In the genomic region with DNA sequence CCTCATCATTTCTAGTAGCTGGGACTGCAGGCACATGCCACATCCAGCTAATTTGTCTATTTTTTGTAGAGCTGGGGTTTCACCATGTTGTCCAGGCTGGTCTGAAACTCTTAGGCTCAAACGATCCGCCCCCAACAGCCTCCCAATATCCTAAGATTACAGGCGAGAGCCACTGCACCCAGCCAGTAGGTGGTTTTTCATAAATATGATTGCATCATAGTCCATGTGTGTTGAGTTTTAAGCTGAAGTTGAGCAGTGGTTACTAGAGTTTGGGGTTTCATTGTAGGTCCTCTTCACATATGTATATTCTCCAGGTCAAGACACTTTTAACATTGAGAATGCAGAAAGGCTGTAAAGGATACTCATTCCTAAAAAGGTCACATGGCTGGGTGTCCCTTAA, we compare ENCODE assay signal across 1 cellular context.
TF ChIP-seq lines count a peak whose summit lies in the region.

No MANE protein-coding gene starts in this region.

TF ChIP-seq in GM23338, 12 proteins besides CTCF, POLR2A, EP300 and RAD21 (continued from another document):
- TF ChIP-seq EZH2 (IDR thresholded peaks at IDR 0.05; ENCODE audit: low read depth, unreplicated experiment) (no peak), ZNF331 (CRISPR knock-in tag; IDR thresholded peaks at IDR 0.05; ENCODE audit: low read depth) (no peak), NANOG (IDR thresholded peaks at IDR 0.05; ENCODE audit: borderline replicate concordance) (no peak), CREB1 (CRISPR knock-in tag; IDR thresholded peaks at IDR 0.05; ENCODE audit: low read depth) (no peak)
- TF ChIP-seq, protein P1, sequence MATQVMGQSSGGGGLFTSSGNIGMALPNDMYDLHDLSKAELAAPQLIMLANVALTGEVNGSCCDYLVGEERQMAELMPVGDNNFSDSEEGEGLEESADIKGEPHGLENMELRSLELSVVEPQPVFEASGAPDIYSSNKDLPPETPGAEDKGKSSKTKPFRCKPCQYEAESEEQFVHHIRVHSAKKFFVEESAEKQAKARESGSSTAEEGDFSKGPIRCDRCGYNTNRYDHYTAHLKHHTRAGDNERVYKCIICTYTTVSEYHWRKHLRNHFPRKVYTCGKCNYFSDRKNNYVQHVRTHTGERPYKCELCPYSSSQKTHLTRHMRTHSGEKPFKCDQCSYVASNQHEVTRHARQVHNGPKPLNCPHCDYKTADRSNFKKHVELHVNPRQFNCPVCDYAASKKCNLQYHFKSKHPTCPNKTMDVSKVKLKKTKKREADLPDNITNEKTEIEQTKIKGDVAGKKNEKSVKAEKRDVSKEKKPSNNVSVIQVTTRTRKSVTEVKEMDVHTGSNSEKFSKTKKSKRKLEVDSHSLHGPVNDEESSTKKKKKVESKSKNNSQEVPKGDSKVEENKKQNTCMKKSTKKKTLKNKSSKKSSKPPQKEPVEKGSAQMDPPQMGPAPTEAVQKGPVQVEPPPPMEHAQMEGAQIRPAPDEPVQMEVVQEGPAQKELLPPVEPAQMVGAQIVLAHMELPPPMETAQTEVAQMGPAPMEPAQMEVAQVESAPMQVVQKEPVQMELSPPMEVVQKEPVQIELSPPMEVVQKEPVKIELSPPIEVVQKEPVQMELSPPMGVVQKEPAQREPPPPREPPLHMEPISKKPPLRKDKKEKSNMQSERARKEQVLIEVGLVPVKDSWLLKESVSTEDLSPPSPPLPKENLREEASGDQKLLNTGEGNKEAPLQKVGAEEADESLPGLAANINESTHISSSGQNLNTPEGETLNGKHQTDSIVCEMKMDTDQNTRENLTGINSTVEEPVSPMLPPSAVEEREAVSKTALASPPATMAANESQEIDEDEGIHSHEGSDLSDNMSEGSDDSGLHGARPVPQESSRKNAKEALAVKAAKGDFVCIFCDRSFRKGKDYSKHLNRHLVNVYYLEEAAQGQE (IDR thresholded peaks at IDR 0.05; ENCODE audit: unreplicated experiment) = no peak
